Comparison of ENCODE assay signal across 1 cellular context in the genomic region with DNA sequence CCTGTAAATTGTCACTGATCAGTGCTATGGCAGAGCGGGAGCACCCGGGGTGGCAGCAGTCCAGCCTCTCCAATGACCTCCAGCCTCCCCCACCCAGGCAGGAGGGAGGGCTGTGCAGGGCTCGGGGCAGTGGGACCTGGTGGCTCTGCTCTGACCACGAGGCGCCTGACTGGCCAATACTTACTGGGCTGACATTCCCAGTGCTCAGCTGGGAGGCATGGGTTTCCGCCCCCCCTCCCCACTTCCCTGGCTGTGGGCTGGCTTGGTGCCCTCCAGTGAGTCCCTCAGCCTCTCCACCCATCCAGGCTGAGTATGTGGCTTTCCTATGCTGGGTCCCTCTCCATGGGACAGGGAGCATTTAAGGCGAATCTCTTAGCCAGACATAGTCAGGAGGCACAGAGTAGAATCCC.
A peak's percentile ranks its signal among the peaks of the same experiment; 100 is the strongest.
TF ChIP-seq lines count a peak whose summit lies in the region.

No MANE protein-coding gene starts in this region.

TF ChIP-seq in HepG2, 621 proteins besides CTCF, POLR2A, EP300 and RAD21 (continued from another document):
- TF ChIP-seq, protein P1, sequence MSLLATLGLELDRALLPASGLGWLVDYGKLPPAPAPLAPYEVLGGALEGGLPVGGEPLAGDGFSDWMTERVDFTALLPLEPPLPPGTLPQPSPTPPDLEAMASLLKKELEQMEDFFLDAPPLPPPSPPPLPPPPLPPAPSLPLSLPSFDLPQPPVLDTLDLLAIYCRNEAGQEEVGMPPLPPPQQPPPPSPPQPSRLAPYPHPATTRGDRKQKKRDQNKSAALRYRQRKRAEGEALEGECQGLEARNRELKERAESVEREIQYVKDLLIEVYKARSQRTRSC (CRISPR knock-in tag; IDR thresholded peaks at IDR 0.05; ENCODE audit: low read depth), result no peak
- no peak for TF ChIP-seq NCOA2 (CRISPR knock-in tag; IDR thresholded peaks at IDR 0.05)
- no peak for TF ChIP-seq ARHGAP35 (CRISPR knock-in tag; IDR thresholded peaks at IDR 0.05; ENCODE audit: borderline replicate concordance)
- TF ChIP-seq BHLHE40 (IDR thresholded peaks at IDR 0.05; ENCODE audit: low read length), result no peak
- no peak for TF ChIP-seq ZNF761 (CRISPR knock-in tag; conservative IDR thresholded peaks at IDR 0.05)
- no peak for TF ChIP-seq GRHL1 (CRISPR knock-in tag; conservative IDR thresholded peaks at IDR 0.05)
- TF ChIP-seq SP140L (CRISPR knock-in tag; IDR thresholded peaks at IDR 0.05; ENCODE audit: borderline replicate concordance), result no peak
- TF ChIP-seq TEAD3 (CRISPR knock-in tag; optimal IDR thresholded peaks at IDR 0.05; ENCODE audit: borderline replicate concordance), result peak; percentile 40
- TF ChIP-seq TBL1XR1 (IDR thresholded peaks at IDR 0.05; ENCODE audit: borderline replicate concordance, low read length, partially characterized antibody), result no peak
- TF ChIP-seq MATR3 (CRISPR knock-in tag; IDR thresholded peaks at IDR 0.05), result no peak
- TF ChIP-seq, protein P2, sequence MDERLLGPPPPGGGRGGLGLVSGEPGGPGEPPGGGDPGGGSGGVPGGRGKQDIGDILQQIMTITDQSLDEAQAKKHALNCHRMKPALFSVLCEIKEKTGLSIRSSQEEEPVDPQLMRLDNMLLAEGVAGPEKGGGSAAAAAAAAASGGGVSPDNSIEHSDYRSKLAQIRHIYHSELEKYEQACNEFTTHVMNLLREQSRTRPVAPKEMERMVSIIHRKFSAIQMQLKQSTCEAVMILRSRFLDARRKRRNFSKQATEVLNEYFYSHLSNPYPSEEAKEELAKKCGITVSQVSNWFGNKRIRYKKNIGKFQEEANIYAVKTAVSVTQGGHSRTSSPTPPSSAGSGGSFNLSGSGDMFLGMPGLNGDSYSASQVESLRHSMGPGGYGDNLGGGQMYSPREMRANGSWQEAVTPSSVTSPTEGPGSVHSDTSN (CRISPR knock-in tag; IDR thresholded peaks at IDR 0.05), result no peak
- TF ChIP-seq, protein P3, sequence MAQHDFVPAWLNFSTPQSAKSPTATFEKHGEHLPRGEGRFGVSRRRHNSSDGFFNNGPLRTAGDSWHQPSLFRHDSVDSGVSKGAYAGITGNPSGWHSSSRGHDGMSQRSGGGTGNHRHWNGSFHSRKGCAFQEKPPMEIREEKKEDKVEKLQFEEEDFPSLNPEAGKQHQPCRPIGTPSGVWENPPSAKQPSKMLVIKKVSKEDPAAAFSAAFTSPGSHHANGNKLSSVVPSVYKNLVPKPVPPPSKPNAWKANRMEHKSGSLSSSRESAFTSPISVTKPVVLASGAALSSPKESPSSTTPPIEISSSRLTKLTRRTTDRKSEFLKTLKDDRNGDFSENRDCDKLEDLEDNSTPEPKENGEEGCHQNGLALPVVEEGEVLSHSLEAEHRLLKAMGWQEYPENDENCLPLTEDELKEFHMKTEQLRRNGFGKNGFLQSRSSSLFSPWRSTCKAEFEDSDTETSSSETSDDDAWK (CRISPR knock-in tag; IDR thresholded peaks at IDR 0.05), result no peak
- TF ChIP-seq HOXA7 (CRISPR knock-in tag; IDR thresholded peaks at IDR 0.05), result no peak
- no peak for TF ChIP-seq ZFP1 (CRISPR knock-in tag; IDR thresholded peaks at IDR 0.05)
- TF ChIP-seq CHD2 (IDR thresholded peaks at IDR 0.05; ENCODE audit: low read depth, low read length), result no peak
- TF ChIP-seq PATZ1 (CRISPR knock-in tag; IDR thresholded peaks at IDR 0.05), result peak; percentile 15; the same call in 1 of the 2 replicates
- no peak for TF ChIP-seq AHR (CRISPR knock-in tag; IDR thresholded peaks at IDR 0.05)
- TF ChIP-seq, protein P4, sequence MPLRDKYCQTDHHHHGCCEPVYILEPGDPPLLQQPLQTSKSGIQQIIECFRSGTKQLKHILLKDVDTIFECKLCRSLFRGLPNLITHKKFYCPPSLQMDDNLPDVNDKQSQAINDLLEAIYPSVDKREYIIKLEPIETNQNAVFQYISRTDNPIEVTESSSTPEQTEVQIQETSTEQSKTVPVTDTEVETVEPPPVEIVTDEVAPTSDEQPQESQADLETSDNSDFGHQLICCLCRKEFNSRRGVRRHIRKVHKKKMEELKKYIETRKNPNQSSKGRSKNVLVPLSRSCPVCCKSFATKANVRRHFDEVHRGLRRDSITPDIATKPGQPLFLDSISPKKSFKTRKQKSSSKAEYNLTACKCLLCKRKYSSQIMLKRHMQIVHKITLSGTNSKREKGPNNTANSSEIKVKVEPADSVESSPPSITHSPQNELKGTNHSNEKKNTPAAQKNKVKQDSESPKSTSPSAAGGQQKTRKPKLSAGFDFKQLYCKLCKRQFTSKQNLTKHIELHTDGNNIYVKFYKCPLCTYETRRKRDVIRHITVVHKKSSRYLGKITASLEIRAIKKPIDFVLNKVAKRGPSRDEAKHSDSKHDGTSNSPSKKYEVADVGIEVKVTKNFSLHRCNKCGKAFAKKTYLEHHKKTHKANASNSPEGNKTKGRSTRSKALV (CRISPR knock-in tag; IDR thresholded peaks at IDR 0.05), result no peak
- TF ChIP-seq ZFP91 (CRISPR knock-in tag; IDR thresholded peaks at IDR 0.05; ENCODE audit: borderline replicate concordance), result 0 out of 2 replicates have a peak, but pooled peaks have one; percentile 12
- no peak for TF ChIP-seq FOXM1 (CRISPR knock-in tag; IDR thresholded peaks at IDR 0.05)
- TF ChIP-seq ZNF326 (CRISPR knock-in tag; IDR thresholded peaks at IDR 0.05; ENCODE audit: borderline replicate concordance), result no peak
- TF ChIP-seq, protein P5, sequence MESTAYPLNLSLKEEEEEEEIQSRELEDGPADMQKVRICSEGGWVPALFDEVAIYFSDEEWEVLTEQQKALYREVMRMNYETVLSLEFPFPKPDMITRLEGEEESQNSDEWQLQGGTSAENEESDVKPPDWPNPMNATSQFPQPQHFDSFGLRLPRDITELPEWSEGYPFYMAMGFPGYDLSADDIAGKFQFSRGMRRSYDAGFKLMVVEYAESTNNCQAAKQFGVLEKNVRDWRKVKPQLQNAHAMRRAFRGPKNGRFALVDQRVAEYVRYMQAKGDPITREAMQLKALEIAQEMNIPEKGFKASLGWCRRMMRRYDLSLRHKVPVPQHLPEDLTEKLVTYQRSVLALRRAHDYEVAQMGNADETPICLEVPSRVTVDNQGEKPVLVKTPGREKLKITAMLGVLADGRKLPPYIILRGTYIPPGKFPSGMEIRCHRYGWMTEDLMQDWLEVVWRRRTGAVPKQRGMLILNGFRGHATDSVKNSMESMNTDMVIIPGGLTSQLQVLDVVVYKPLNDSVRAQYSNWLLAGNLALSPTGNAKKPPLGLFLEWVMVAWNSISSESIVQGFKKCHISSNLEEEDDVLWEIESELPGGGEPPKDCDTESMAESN (CRISPR knock-in tag; conservative IDR thresholded peaks at IDR 0.05), result no peak
- TF ChIP-seq, protein P6, sequence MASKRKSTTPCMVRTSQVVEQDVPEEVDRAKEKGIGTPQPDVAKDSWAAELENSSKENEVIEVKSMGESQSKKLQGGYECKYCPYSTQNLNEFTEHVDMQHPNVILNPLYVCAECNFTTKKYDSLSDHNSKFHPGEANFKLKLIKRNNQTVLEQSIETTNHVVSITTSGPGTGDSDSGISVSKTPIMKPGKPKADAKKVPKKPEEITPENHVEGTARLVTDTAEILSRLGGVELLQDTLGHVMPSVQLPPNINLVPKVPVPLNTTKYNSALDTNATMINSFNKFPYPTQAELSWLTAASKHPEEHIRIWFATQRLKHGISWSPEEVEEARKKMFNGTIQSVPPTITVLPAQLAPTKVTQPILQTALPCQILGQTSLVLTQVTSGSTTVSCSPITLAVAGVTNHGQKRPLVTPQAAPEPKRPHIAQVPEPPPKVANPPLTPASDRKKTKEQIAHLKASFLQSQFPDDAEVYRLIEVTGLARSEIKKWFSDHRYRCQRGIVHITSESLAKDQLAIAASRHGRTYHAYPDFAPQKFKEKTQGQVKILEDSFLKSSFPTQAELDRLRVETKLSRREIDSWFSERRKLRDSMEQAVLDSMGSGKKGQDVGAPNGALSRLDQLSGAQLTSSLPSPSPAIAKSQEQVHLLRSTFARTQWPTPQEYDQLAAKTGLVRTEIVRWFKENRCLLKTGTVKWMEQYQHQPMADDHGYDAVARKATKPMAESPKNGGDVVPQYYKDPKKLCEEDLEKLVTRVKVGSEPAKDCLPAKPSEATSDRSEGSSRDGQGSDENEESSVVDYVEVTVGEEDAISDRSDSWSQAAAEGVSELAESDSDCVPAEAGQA (IDR thresholded peaks at IDR 0.05; ENCODE audit: low read depth), result no peak
- TF ChIP-seq, protein P6 (CRISPR knock-in tag; IDR thresholded peaks at IDR 0.05; ENCODE audit: borderline replicate concordance), result no peak
- peak; percentile 20; the same call in 1 of the 2 replicates for TF ChIP-seq ZNF768 (CRISPR knock-in tag; IDR thresholded peaks at IDR 0.05)
- peak; percentile 9; the same call in 1 of the 2 replicates for TF ChIP-seq SOX5 (CRISPR knock-in tag; IDR thresholded peaks at IDR 0.05; ENCODE audit: borderline replicate concordance)
- TF ChIP-seq XBP1 (CRISPR knock-in tag; IDR thresholded peaks at IDR 0.05), result no peak
- no peak for TF ChIP-seq NR2F6 (IDR thresholded peaks at IDR 0.05)
- peak; percentile 26; the same call in 1 of the 2 replicates for TF ChIP-seq NR2F6 (CRISPR knock-in tag; IDR thresholded peaks at IDR 0.05)
- no peak for TF ChIP-seq ZNF879 (CRISPR knock-in tag; IDR thresholded peaks at IDR 0.05)
- no peak for TF ChIP-seq SIX4 (CRISPR knock-in tag; IDR thresholded peaks at IDR 0.05)
- TF ChIP-seq EZH2 (conservative IDR thresholded peaks at IDR 0.05; ENCODE audit: low read depth, low read length), result no peak
- no peak for TF ChIP-seq SOX13 (IDR thresholded peaks at IDR 0.05)
- TF ChIP-seq SOX13 (CRISPR knock-in tag; conservative IDR thresholded peaks at IDR 0.05 in 1 of 2, IDR thresholded peaks at IDR 0.05 in 1 of 2), result no peak
- TF ChIP-seq POLR2AphosphoS2 (IDR thresholded peaks at IDR 0.05; ENCODE audit: low read depth, low read length), result no peak
- TF ChIP-seq ZNF3 (CRISPR knock-in tag; IDR thresholded peaks at IDR 0.05), result no peak
- TF ChIP-seq, protein P7, sequence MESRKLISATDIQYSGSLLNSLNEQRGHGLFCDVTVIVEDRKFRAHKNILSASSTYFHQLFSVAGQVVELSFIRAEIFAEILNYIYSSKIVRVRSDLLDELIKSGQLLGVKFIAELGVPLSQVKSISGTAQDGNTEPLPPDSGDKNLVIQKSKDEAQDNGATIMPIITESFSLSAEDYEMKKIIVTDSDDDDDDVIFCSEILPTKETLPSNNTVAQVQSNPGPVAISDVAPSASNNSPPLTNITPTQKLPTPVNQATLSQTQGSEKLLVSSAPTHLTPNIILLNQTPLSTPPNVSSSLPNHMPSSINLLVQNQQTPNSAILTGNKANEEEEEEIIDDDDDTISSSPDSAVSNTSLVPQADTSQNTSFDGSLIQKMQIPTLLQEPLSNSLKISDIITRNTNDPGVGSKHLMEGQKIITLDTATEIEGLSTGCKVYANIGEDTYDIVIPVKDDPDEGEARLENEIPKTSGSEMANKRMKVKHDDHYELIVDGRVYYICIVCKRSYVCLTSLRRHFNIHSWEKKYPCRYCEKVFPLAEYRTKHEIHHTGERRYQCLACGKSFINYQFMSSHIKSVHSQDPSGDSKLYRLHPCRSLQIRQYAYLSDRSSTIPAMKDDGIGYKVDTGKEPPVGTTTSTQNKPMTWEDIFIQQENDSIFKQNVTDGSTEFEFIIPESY (CRISPR knock-in tag; IDR thresholded peaks at IDR 0.05), result no peak
- no peak for TF ChIP-seq SMARCE1 (IDR thresholded peaks at IDR 0.05; ENCODE audit: borderline replicate concordance)
- no peak for TF ChIP-seq NPAS2 (CRISPR knock-in tag; IDR thresholded peaks at IDR 0.05; ENCODE audit: borderline replicate concordance)
